In the genomic region with DNA sequence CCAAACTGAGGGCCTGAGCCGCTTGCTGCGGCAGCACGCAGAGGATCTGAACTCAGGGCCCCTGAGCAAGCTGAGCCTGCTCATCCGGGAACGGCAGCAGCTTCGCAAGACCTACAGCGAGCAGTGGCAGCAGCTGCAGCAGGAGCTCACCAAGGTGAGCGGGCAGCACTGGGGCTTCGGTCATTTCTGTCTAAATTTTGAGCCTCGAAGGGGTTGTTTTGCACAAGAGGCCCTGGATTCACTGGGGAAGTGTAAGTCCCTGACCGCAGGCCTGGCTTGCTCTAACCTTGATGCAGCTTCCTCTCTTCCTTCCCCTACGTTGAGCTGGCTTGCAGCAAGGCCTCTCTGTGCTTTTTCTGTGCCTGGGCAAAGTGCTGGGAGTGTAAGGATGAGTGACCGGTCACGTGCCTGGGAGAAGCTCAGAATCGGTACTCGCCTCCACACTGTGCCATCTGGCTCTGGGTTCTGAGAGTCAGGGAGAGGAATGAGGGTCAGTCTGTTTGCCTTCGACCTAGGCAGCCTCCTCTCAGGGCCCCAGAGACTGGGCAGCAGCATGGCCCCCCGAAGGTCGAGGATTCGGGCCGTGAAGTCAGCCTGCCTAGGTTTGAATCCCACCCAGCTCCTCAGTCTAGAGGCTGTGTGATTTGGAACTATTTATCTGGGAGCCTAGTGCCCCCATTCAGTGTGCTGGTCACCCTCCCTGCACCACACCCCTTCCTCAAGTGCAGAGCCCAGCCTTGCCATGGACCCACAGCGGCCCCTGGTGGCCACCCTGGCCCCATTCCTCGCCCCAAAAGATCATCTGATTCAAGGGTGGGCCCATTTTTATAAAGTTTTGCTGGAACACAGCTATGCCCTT, we compare ENCODE assay signal across 8 cellular contexts. TPM values are rescaled to one million over a fixed set of nuclear protein-coding genes. Genes with fewer than 3 reads are reported as not detected.
DNase-seq lines count a peak whose midpoint lies in the region; ATAC-seq, FAIRE-seq and TF ChIP-seq lines count a peak whose summit lies in the region.

No MANE protein-coding gene starts in this region.

- H3K23ac ChIP-seq in H9 (ENCODE audit: insufficient read length, low read depth, low read length) = no peak overlapping the region
- no peak overlapping the region for H3K23ac ChIP-seq in mesendoderm (ENCODE audit: low read length)

- H3K27me3 ChIP-seq in H9 (ENCODE audit: insufficient read depth, low read length) (no peaks in the 10 kb centered on the region), mesendoderm (ENCODE audit: insufficient read depth, low read length, poor library complexity) (no peaks in the 10 kb centered on the region)

- no peak overlapping the region for H4K5ac ChIP-seq in H9 (ENCODE audit: insufficient read length, low read depth, low read length)
- no peak overlapping the region for H4K5ac ChIP-seq in mesendoderm (ENCODE audit: low read length)

- no peak overlapping the region for H4K91ac ChIP-seq in H9 (ENCODE audit: insufficient read length, low read depth, low read length)

- H4K20me1 ChIP-seq in H9 (ENCODE audit: control insufficient read depth, insufficient read depth, insufficient read length) = no peaks in the 10 kb centered on the region

- H2BK5ac ChIP-seq in H9 (ENCODE audit: insufficient read length, low read length) = no peak overlapping the region
- H2BK5ac ChIP-seq in mesendoderm (ENCODE audit: low read length) = no peak overlapping the region

- H3K79me1 ChIP-seq in H9 (ENCODE audit: insufficient read depth, low read depth, low read length, poor library complexity, severe bottlenecking) (no peaks in the 10 kb centered on the region), mesendoderm (ENCODE audit: low read length) (no peaks in the 10 kb centered on the region)

- FAIRE-seq in D721Med (lab: Jason Lieb, UNC) = no peak

- H3K27ac ChIP-seq in H9 (ENCODE audit: insufficient read length, low read depth, low read length) (no peak overlapping the region), mesendoderm (ENCODE audit: low read depth, low read length) (no peak overlapping the region)

- H3K4me3 Mint-ChIP-seq in H9 = peak overlapping the region in 1 of 2 experiments; percentile 19; a peak in 1 of 5 replicates
- peak overlapping the region; percentile 52 for H3K4me3 Mint-ChIP-seq in activated CD8-positive, alpha-beta T cell treated with anti-CD3 and anti-CD28 coated beads, Interleukin-2, amount 10 ng/mL, durations not matched to agents 7 days and 5 days

- TF ChIP-seq CTCF in D721Med (IDR thresholded peaks at IDR 0.05; ENCODE audit: insufficient read depth, missing control alignments) = peak; percentile 98
- peak; percentile 99 for TF ChIP-seq CTCF in H9 (conservative IDR thresholded peaks at IDR 0.05)

- H3K36me3 Mint-ChIP-seq in H9 (ENCODE audit: insufficient read depth in 1 of 3, low read depth in 3 of 3) = peaks cover 0 to 10% (median 0%) of the 10 kb centered on the region in 3 experiments; a peak in 2 of 7 replicates
- peaks cover 19% of the 10 kb centered on the region for H3K36me3 Mint-ChIP-seq in activated CD8-positive, alpha-beta T cell treated with anti-CD3 and anti-CD28 coated beads, Interleukin-2, amount 10 ng/mL, durations not matched to agents 7 days and 5 days (ENCODE audit: low read depth)

- H3K79me2 ChIP-seq in H9 (ENCODE audit: insufficient read depth, low read length) = no peaks in the 10 kb centered on the region
- no peaks in the 10 kb centered on the region for H3K79me2 ChIP-seq in mesendoderm (ENCODE audit: control insufficient read depth, insufficient read depth, low read length)

- H3K4ac ChIP-seq in H9 (ENCODE audit: low read depth, low read length) (no peak overlapping the region), mesendoderm (ENCODE audit: low read depth, low read length) (no peak overlapping the region)

- DNase-seq in D721Med (ENCODE audit: insufficient read length, low spot score) (no peak), H9 (peak; percentile 79), NCI-H774 (lab: John Stamatoyannopoulos, UW) (peak; percentile 17), ecto neural progenitor cell (ENCODE audit: low spot score) (peak; percentile 86), mesendoderm (peak; percentile 69)
- DNase-seq in activated CD8-positive, alpha-beta T cell treated with anti-CD3 and anti-CD28 coated beads, Interleukin-2, amount 10 ng/mL, durations not matched to agents 7 days and 5 days = peak; percentile 86
- DNase-seq in stimulated activated CD8-positive, alpha-beta memory T cell treated with anti-CD3 and anti-CD28 coated beads, Interleukin-2, amount 100 ng/mL, for 1 hour (ENCODE audit: low read depth in 2 of 2) = peak; percentile 59 to 68

- no peak overlapping the region for H3K4me3 ChIP-seq in mesendoderm (ENCODE audit: low read length)

- H3K18ac ChIP-seq in H9 (ENCODE audit: insufficient read length, low read depth, low read length) = no peak overlapping the region
- no peak overlapping the region for H3K18ac ChIP-seq in mesendoderm (ENCODE audit: low read length)

- H3K9ac ChIP-seq in H9 (ENCODE audit: extremely low read depth, insufficient read length, low read length) (no peak overlapping the region), mesendoderm (ENCODE audit: low read length) (peak overlapping the region; percentile 70)

- H2AFZ ChIP-seq in H9 (ENCODE audit: low read length) = no peak overlapping the region

- no peak overlapping the region for H2BK12ac ChIP-seq in H9 (ENCODE audit: insufficient read length, low read depth, low read length)

- CTCF ChIA-PET in activated CD8-positive, alpha-beta T cell treated with anti-CD3 and anti-CD28 coated beads, Interleukin-2, amount 10 ng/mL, durations not matched to agents 7 days and 5 days (lab: Charles Lee) = interaction anchor here (0.5 to 3.9 kb wide), 79 partner anchors 9 to 578 kb away, joined by 3 to 50 read pairs (median 5); partner anchors contain the start of genes BLM, FURIN, HDDC3 and MAN2A2

- H3K27ac Mint-ChIP-seq in H9 = peak overlapping the region in 2 of 3 experiments; percentile 64 to 70; a peak in 1 of 7 replicates
- H3K27ac Mint-ChIP-seq in activated CD8-positive, alpha-beta T cell treated with anti-CD3 and anti-CD28 coated beads, Interleukin-2, amount 10 ng/mL, durations not matched to agents 7 days and 5 days = peak overlapping the region; percentile 79

- peaks cover 7% of the 10 kb centered on the region for H3K23me2 ChIP-seq in H9 (ENCODE audit: insufficient read length, low read depth, low read length, poor library complexity, severe bottlenecking)

- POLR2A ChIA-PET in activated CD8-positive, alpha-beta T cell treated with anti-CD3 and anti-CD28 coated beads, Interleukin-2, amount 10 ng/mL, durations not matched to agents 7 days and 5 days (lab: Charles Lee) = interaction anchor here (0.6 to 2.4 kb wide), 5 partner anchors 12 to 238 kb away, joined by 3 to 10 read pairs (median 5); partner anchors contain the start of gene BLM

- H2BK120ac ChIP-seq in H9 (ENCODE audit: low read depth, low read length, poor library complexity, severe bottlenecking) (no peak overlapping the region), mesendoderm (ENCODE audit: low read depth, low read length) (no peak overlapping the region)

- H2BK20ac ChIP-seq in H9 (ENCODE audit: low read depth, low read length, poor library complexity, severe bottlenecking) = no peak overlapping the region

- H3T11ph ChIP-seq in H9 (ENCODE audit: low read length) = no peak overlapping the region

- H4K8ac ChIP-seq in H9 (replicated peaks; ENCODE audit: insufficient read length, low read depth, low read length) = no peak overlapping the region
- no peak overlapping the region for H4K8ac ChIP-seq in mesendoderm (ENCODE audit: low read depth, low read length)

- H3K4me1 ChIP-seq in H9 (ENCODE audit: insufficient read depth, low read length) (no peaks in the 10 kb centered on the region), mesendoderm (ENCODE audit: control insufficient read depth, low read depth, low read length) (peaks cover 5% of the 10 kb centered on the region)

- no peaks in the 10 kb centered on the region for H3K27me3 Mint-ChIP-seq in H9 (ENCODE audit: low read depth)
- no peaks in the 10 kb centered on the region for H3K27me3 Mint-ChIP-seq in activated CD8-positive, alpha-beta T cell treated with anti-CD3 and anti-CD28 coated beads, Interleukin-2, amount 10 ng/mL, durations not matched to agents 7 days and 5 days (ENCODE audit: low read depth)

- H3K4me2 ChIP-seq in H9 (ENCODE audit: insufficient read depth, insufficient read length, low read length) (no peak overlapping the region), mesendoderm (ENCODE audit: low read length) (no peak overlapping the region)

- peak; percentile 76 for ATAC-seq in activated CD8-positive, alpha-beta T cell treated with anti-CD3 and anti-CD28 coated beads, Interleukin-2, amount 10 ng/mL, durations not matched to agents 7 days and 5 days
- ATAC-seq in GM19467 (IDR thresholded peaks at IDR 0.05; ENCODE audit: unreplicated experiment) = no peak

- peaks cover 17 to 29% of the 10 kb centered on the region in 2 experiments for H3K4me1 Mint-ChIP-seq in H9
- H3K4me1 Mint-ChIP-seq in activated CD8-positive, alpha-beta T cell treated with anti-CD3 and anti-CD28 coated beads, Interleukin-2, amount 10 ng/mL, durations not matched to agents 7 days and 5 days (ENCODE audit: low read depth) = peaks cover 42% of the 10 kb centered on the region

- no peak overlapping the region for H2AK5ac ChIP-seq in H9 (ENCODE audit: insufficient read length, low read length)
- H2AK5ac ChIP-seq in mesendoderm (ENCODE audit: low read length) = peak overlapping the region; percentile 87

- H3K56ac ChIP-seq in H9 (ENCODE audit: insufficient read length, low read depth, low read length) (no peak overlapping the region), mesendoderm (ENCODE audit: low read length) (peak overlapping the region; percentile 90)

- no CpG with 5 or more reads among the region's 23 CpGs for WGBS in H9 (ENCODE audit: extremely low coverage, insufficient read length, low lambda C conversion rate)
- WGBS in mesendoderm (ENCODE audit: extremely low coverage, insufficient coverage, low lambda C conversion rate) = no CpG with 5 or more reads among the region's 23 CpGs

- H2BK15ac ChIP-seq in H9 (ENCODE audit: low read depth, low read length) = no peak overlapping the region
- H2BK15ac ChIP-seq in mesendoderm (replicated peaks; ENCODE audit: low read depth) = no peak overlapping the region

- H3K9me3 Mint-ChIP-seq in H9 = no peaks in the 10 kb centered on the region
- H3K9me3 Mint-ChIP-seq in activated CD8-positive, alpha-beta T cell treated with anti-CD3 and anti-CD28 coated beads, Interleukin-2, amount 10 ng/mL, durations not matched to agents 7 days and 5 days (ENCODE audit: insufficient read depth) = no peaks in the 10 kb centered on the region

- H3K14ac ChIP-seq in H9 (ENCODE audit: insufficient read depth, low read length) = no peak overlapping the region

- no peaks in the 10 kb centered on the region for H3K9me3 ChIP-seq in H9 (ENCODE audit: control insufficient read depth, low read depth, low read length)

- H3K36me3 ChIP-seq in mesendoderm (ENCODE audit: control insufficient read depth, insufficient read depth, low read length) = peaks cover 5% of the 10 kb centered on the region

RNA-seq across cellular contexts. Expression of gene FES, which starts 1.4 kb away (rescaled TPM):
- 6.5 and 6.7 TPM in 2 replicates for total RNA-seq in H9 (2021)
- total RNA-seq in activated CD8-positive, alpha-beta T cell treated with anti-CD3 and anti-CD28 coated beads, Interleukin-2, amount 10 ng/mL, durations not matched to agents 7 days and 5 days = 10 to 100 TPM; 10.5 to 11.1 TPM
- polyA plus RNA-seq in mesendoderm (2013, experiment 1 of 2) = 4.1 TPM
- 4.3 TPM for polyA plus RNA-seq in mesendoderm (2013, experiment 2 of 2)

RNA-seq across cellular contexts. Expression of gene FURIN, which starts 17.3 kb away (rescaled TPM):
- total RNA-seq in H9 (2021) = 35.1 and 35.7 TPM in 2 replicates
- 10 to 100 TPM; 86.0 to 86.5 TPM for total RNA-seq in activated CD8-positive, alpha-beta T cell treated with anti-CD3 and anti-CD28 coated beads, Interleukin-2, amount 10 ng/mL, durations not matched to agents 7 days and 5 days
- polyA plus RNA-seq in mesendoderm (2013, experiment 1 of 2) = 23.0 TPM
- polyA plus RNA-seq in mesendoderm (2013, experiment 2 of 2) = 22.8 TPM

RNA-seq across cellular contexts. Expression of gene MAN2A2, which starts 17.4 kb away (rescaled TPM):
- total RNA-seq in H9 (2021) = 25.3 and 27.4 TPM in 2 replicates
- 10 to 100 TPM; 82.7 to 97.7 TPM for total RNA-seq in activated CD8-positive, alpha-beta T cell treated with anti-CD3 and anti-CD28 coated beads, Interleukin-2, amount 10 ng/mL, durations not matched to agents 7 days and 5 days
- polyA plus RNA-seq in mesendoderm (2013, experiment 1 of 2) = 5.4 TPM
- polyA plus RNA-seq in mesendoderm (2013, experiment 2 of 2) = 7.8 TPM

RNA-seq across cellular contexts. Expression of gene HDDC3, which starts 46.7 kb away (rescaled TPM):
- total RNA-seq in H9 (2021) = 13.2 and 13.3 TPM in 2 replicates
- total RNA-seq in activated CD8-positive, alpha-beta T cell treated with anti-CD3 and anti-CD28 coated beads, Interleukin-2, amount 10 ng/mL, durations not matched to agents 7 days and 5 days = 10 to 100 TPM; 23.8 to 26.9 TPM
- 11.1 TPM for polyA plus RNA-seq in mesendoderm (2013, experiment 1 of 2)
- 11.3 TPM for polyA plus RNA-seq in mesendoderm (2013, experiment 2 of 2)

RNA-seq across cellular contexts. Expression of gene UNC45A, which starts 49.4 kb away (rescaled TPM):
- total RNA-seq in H9 (2021) = 84.3 and 84.6 TPM in 2 replicates
- 10 to 100 TPM; 74.6 to 81.4 TPM for total RNA-seq in activated CD8-positive, alpha-beta T cell treated with anti-CD3 and anti-CD28 coated beads, Interleukin-2, amount 10 ng/mL, durations not matched to agents 7 days and 5 days
- 21.9 TPM for polyA plus RNA-seq in mesendoderm (2013, experiment 1 of 2)
- polyA plus RNA-seq in mesendoderm (2013, experiment 2 of 2) = 20.8 TPM
